In genomic region chr4:100588076-100588475, GRCh38 we compare ENCODE assay signal across 17 cellular contexts.
DNase-seq lines count a peak whose midpoint lies in the region; ATAC-seq and TF ChIP-seq lines count a peak whose summit lies in the region.
"Had no signal": no experiment of that assay in that cellular context is flagged by ENCODE, and none has a peak within 500 bp of the region (broad histone marks: within the 10 kb centered on the region; RNA-seq: fewer than 3 reads in every experiment).

No MANE protein-coding gene starts in this region.

- no peaks in the 10 kb centered on the region for H3K36me3 ChIP-seq in esophagus muscularis mucosa

- no peaks in the 10 kb centered on the region for H3K9me3 ChIP-seq in esophagus muscularis mucosa

- 75% methylated on average over 3 of the region's 3 CpGs for WGBS in esophagus muscularis mucosa

- intact Hi-C loops in esophagus muscularis mucosa (cut with DNase I): no loop called here

- DNase-seq in H4 (ENCODE audit: low spot score) (peak; percentile 67), dedifferentiated amniotic fluid mesenchymal stem cell (ENCODE audit: extremely low spot score) (peak; percentile 36), fibroblast of villous mesenchyme (ENCODE audit: low read depth) (peak; percentile 60), skeletal muscle cell (ENCODE audit: low read depth) (peak; percentile 6), coronary artery (ENCODE audit: low spot score) (no peak), esophagus muscularis mucosa (ENCODE audit: extremely low spot score) (no peak)
- DNase-seq in stimulated activated CD4-positive, alpha-beta T cell treated with anti-CD3 and anti-CD28 coated beads, Interleukin-15, amount 100 ng/mL, for 24 hours: no peak
- DNase-seq in naive thymus-derived CD8-positive, alpha-beta T cell: no peak
- DNase-seq: CD8-positive, alpha-beta T cell; COR-L47; DMS153; DND-41; GDM1 had no signal

- no peaks in the 10 kb centered on the region for H3K36me3 Mint-ChIP-seq in naive thymus-derived CD8-positive, alpha-beta T cell
- H3K36me3 Mint-ChIP-seq: CD14-positive monocyte; CD8-positive, alpha-beta T cell had no signal

- no peaks in the 10 kb centered on the region for H3K27me3 ChIP-seq in esophagus muscularis mucosa

- TF ChIP-seq EP300 in esophagus muscularis mucosa (IDR thresholded peaks at IDR 0.05): no peak

- H3K4me1 ChIP-seq in esophagus muscularis mucosa: peaks cover 8 to 15% (median 13%) of the 10 kb centered on the region in 4 donors

- H3K4me1 Mint-ChIP-seq in naive thymus-derived CD8-positive, alpha-beta T cell: no peaks in the 10 kb centered on the region

- ATAC-seq in naive thymus-derived CD8-positive, alpha-beta T cell: no peak
- ATAC-seq: CD8-positive, alpha-beta T cell; HCT116 had no signal

- no peak overlapping the region for H3K4me3 Mint-ChIP-seq in naive thymus-derived CD8-positive, alpha-beta T cell
- H3K4me3 Mint-ChIP-seq: CD14-positive monocyte; CD8-positive, alpha-beta T cell had no signal

- H3K27ac ChIP-seq in coronary artery (no peak overlapping the region), esophagus muscularis mucosa (replicated peaks in 1 of 4) (no peak overlapping the region)
- H3K27ac ChIP-seq: 22Rv1, HL-60 had no signal

- POLR2A ChIA-PET in naive thymus-derived CD8-positive, alpha-beta T cell (lab: Charles Lee): no interaction called here

- no peak overlapping the region for H3K27ac Mint-ChIP-seq in naive thymus-derived CD8-positive, alpha-beta T cell
- H3K27ac Mint-ChIP-seq: CD14-positive monocyte; CD8-positive, alpha-beta T cell had no signal

- H3K27me3 Mint-ChIP-seq in naive thymus-derived CD8-positive, alpha-beta T cell: peaks cover 1 to 9% (median 3%) of the 10 kb centered on the region in 5 donors

- H3K4me3 ChIP-seq in fibroblast of villous mesenchyme (ENCODE audit: low read depth, low read length) (no peak overlapping the region), skeletal muscle cell (ENCODE audit: low read depth, low read length) (no peak overlapping the region), coronary artery (no peak overlapping the region), esophagus muscularis mucosa (no peak overlapping the region)

- no peak for TF ChIP-seq CTCF in fibroblast of villous mesenchyme (IDR thresholded peaks at IDR 0.05; ENCODE audit: insufficient read depth, low read depth, low read length)
- TF ChIP-seq CTCF in coronary artery (IDR thresholded peaks at IDR 0.05): no peak
- no peak for TF ChIP-seq CTCF in esophagus muscularis mucosa (IDR thresholded peaks at IDR 0.05)

- no peak for TF ChIP-seq POLR2A in esophagus muscularis mucosa (IDR thresholded peaks at IDR 0.05; ENCODE audit: low read depth)

- H3K9me3 Mint-ChIP-seq in naive thymus-derived CD8-positive, alpha-beta T cell: no peaks in the 10 kb centered on the region
- H3K9me3 Mint-ChIP-seq: CD8-positive, alpha-beta T cell had no signal

Comparison
In these comparisons a context has a peak if more than half of its experiments do, and no peak if none do; other contexts are left out.
1. DNase-seq: peak in H4 (single experiment), dedifferentiated amniotic fluid mesenchymal stem cell (single experiment), fibroblast of villous mesenchyme (single experiment) and skeletal muscle cell (single experiment); none in coronary artery (single experiment), stimulated activated CD4-positive, alpha-beta T cell treated with anti-CD3 and anti-CD28 coated beads, Interleukin-15, amount 100 ng/mL, for 24 hours (single experiment), esophagus muscularis mucosa (single experiment) and naive thymus-derived CD8-positive, alpha-beta T cell (0 of 10).